8 cellular contexts compared by ENCODE assay signal in the genomic region with DNA sequence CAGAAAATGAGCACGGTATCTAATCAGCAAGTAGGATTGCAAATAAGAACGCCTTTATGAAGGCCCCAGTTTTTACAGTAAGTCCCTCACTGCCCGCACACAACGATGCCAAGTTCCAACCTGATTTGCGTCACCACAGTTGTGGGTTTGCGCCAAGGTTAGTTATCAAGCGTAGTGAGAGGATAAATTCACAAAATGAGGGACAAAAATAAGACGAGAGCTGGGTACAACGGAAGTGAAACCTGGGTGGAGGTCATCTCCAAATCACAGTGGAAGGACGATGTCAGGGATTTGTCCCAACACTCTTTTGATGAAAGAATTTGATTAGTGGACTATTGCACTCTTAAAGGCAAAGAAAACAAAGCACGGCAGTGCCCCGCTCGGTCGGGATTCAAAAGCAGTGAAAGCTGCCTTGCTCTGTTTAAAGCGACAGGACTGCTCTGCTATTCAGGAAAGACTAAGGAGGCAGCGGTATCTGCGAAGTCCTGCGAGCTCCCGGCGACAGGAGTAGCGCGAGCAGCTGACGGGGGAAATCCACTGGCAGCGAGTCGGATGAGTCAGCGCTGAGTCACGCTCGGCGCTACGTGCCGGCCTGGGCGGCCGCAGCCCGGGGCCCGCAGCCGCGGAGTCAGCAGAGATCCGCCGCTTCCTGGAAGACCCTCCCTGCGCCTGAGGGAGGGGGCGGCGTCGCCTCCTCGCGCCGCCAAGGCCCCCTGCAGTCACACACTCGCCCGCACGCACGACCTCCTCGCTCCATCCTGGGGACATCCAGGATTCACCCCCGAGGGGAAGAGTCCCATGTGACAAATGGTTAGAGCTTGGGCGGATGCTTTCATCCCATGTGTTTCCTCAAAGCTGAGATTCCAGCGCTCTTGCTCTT.
DNase-seq lines count a peak whose midpoint lies in the region; ATAC-seq and TF ChIP-seq lines count a peak whose summit lies in the region.

No MANE protein-coding gene starts in this region.

- peaks cover 27% of the 10 kb centered on the region for H3K4me1 Mint-ChIP-seq in nephron progenitor cell
- peaks cover 63% of the 10 kb centered on the region for H3K4me1 Mint-ChIP-seq in stimulated activated naive CD8-positive, alpha-beta T cell treated with anti-CD3 and anti-CD28 coated beads, Interleukin-15, Interleukin-2, amounts not matched to agents 100 ng/mL and 50 ng/mL, for 24 hours (ENCODE audit: low read depth)

- peak overlapping the region; percentile 98 for H3K27ac Mint-ChIP-seq in nephron progenitor cell
- peak overlapping the region; percentile 98 for H3K27ac Mint-ChIP-seq in stimulated activated naive CD8-positive, alpha-beta T cell treated with anti-CD3 and anti-CD28 coated beads, Interleukin-15, Interleukin-2, amounts not matched to agents 100 ng/mL and 50 ng/mL, for 24 hours

- in situ Hi-C loops in KBM-7 (cut with MboI; ENCODE audit: low pct_unique_long_range_greater_than_20kb, low sequenced_read_pairs), result no loop called here

- H3K9me3 Mint-ChIP-seq in nephron progenitor cell, result peaks cover 9% of the 10 kb centered on the region
- H3K9me3 Mint-ChIP-seq in stimulated activated naive CD8-positive, alpha-beta T cell treated with anti-CD3 and anti-CD28 coated beads, Interleukin-15, Interleukin-2, amounts not matched to agents 100 ng/mL and 50 ng/mL, for 24 hours, result peaks cover 19% of the 10 kb centered on the region

- H3K4me3 Mint-ChIP-seq in nephron progenitor cell, result peak overlapping the region; percentile 92
- peak overlapping the region; percentile 91 for H3K4me3 Mint-ChIP-seq in stimulated activated naive CD8-positive, alpha-beta T cell treated with anti-CD3 and anti-CD28 coated beads, Interleukin-15, Interleukin-2, amounts not matched to agents 100 ng/mL and 50 ng/mL, for 24 hours

- H3K27me3 Mint-ChIP-seq in nephron progenitor cell (ENCODE audit: low read depth, poor library complexity), result no peaks in the 10 kb centered on the region
- no peaks in the 10 kb centered on the region for H3K27me3 Mint-ChIP-seq in stimulated activated naive CD8-positive, alpha-beta T cell treated with anti-CD3 and anti-CD28 coated beads, Interleukin-15, Interleukin-2, amounts not matched to agents 100 ng/mL and 50 ng/mL, for 24 hours

- H3K36me3 Mint-ChIP-seq in nephron progenitor cell (ENCODE audit: low read depth), result peaks cover 6% of the 10 kb centered on the region
- H3K36me3 Mint-ChIP-seq in stimulated activated naive CD8-positive, alpha-beta T cell treated with anti-CD3 and anti-CD28 coated beads, Interleukin-15, Interleukin-2, amounts not matched to agents 100 ng/mL and 50 ng/mL, for 24 hours (ENCODE audit: low read depth), result peaks cover 10% of the 10 kb centered on the region

- DNase-seq in DMS79 treated with DMSO at 0.1 percent for 48 hours (lab: John Stamatoyannopoulos, UW) (peak; percentile 41), KBM-7 (peak; percentile 90), RPMI8226 (peak; percentile 97), fibroblast of the conjunctiva (ENCODE audit: low read depth) (peak; percentile 95), nephron progenitor cell (peak; percentile 89)
- DNase-seq in activated effector memory CD4-positive, alpha-beta T cell treated with anti-CD3 and anti-CD28 coated beads, Interleukin-2, amount 50 U/mL, for 16 hours, result peak; percentile 96

- ATAC-seq in GM21723 (IDR thresholded peaks at IDR 0.05; ENCODE audit: unreplicated experiment), result peak; percentile 96

- no peak for TF ChIP-seq CTCF in nephron progenitor cell (IDR thresholded peaks at IDR 0.05)

Comparison
In these comparisons a context has a peak if more than half of its experiments do, and no peak if none do; other contexts are left out.
1. Peak in every context shown above with its lines: DNase-seq and ATAC-seq.
2. DNase-seq: peak in every context shown above with its lines; median percentile 97 in RPMI8226; 96 in activated effector memory CD4-positive, alpha-beta T cell treated with anti-CD3 and anti-CD28 coated beads, Interleukin-2, amount 50 U/mL, for 16 hours; 95 in fibroblast of the conjunctiva; 90 in KBM-7; 89 in nephron progenitor cell; 41 in DMS79 treated with DMSO at 0.1 percent for 48 hours.